30 cellular contexts compared by ENCODE assay signal in the genomic region with DNA sequence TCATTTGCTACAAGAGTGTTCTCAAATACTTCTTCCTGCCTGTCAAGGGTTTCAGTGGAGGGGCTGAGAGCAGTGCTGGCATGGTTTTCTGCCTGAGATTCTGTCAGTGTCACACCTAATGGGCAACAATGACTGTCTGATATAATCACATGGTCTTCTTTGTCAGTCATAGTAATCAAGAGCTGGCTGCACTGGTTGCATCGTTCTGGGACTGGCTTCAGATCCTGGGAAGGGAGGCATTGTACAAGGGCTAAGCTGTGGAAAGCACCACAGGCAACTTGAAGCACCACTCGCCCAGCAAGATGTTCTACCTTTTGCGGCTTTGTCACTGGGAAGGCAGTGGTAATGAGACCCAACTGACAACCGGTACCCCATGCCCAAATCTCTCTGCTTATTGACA. TPM values are rescaled to one million over a fixed set of nuclear protein-coding genes. Genes with fewer than 3 reads are reported as not detected.
"Had no signal": no experiment of that assay in that cellular context is flagged by ENCODE, and none has a peak within 500 bp of the region (broad histone marks: within the 10 kb centered on the region; RNA-seq: fewer than 3 reads in every experiment).

No MANE protein-coding gene starts in this region.

- H3K36me3 Mint-ChIP-seq: activated naive CD8-positive, alpha-beta T cell treated with anti-CD3 and anti-CD28 coated beads for 36 hours had no signal

- H3K27me3 ChIP-seq: adrenal gland, body of pancreas, cardiac muscle cell, foreskin keratinocyte, pancreas, suprapubic skin, tibial artery had no signal

- H3K27ac ChIP-seq: adrenal gland, body of pancreas, cardiac muscle cell, foreskin keratinocyte, pancreas, psoas muscle, suprapubic skin, tibial artery had no signal

- DNase-seq: activated CD4-positive, alpha-beta T cell treated with anti-CD3 and anti-CD28 coated beads for 36 hours; activated CD4-positive, alpha-beta T cell treated with anti-CD3 and anti-CD28 coated beads, Interleukin-2, amount 50 U/mL, for 48 hours; activated CD4-positive, CD25-positive, alpha-beta regulatory T cell; activated CD8-positive, alpha-beta memory T cell treated with anti-CD3 and anti-CD28 coated beads, Interleukin-2, amount 50 U/mL, for 4 hours; activated effector memory CD4-positive, alpha-beta T cell treated with anti-CD3 and anti-CD28 coated beads, Interleukin-2, amount 50 U/mL, for 16 hours; activated naive CD4-positive, alpha-beta T cell treated with anti-CD3 and anti-CD28 coated beads for 36 hours; activated naive CD8-positive, alpha-beta T cell treated with anti-CD3 and anti-CD28 coated beads for 36 hours; activated T-cell treated with anti-CD3 and anti-CD28 coated beads, Interleukin-2, amount 50 U/mL, for 1 hour; adrenal gland; aorta; body of pancreas; foreskin keratinocyte; kidney glomerular epithelial cell; naive B cell; pancreas; psoas muscle; stimulated activated CD4-positive, alpha-beta T cell treated with anti-CD3 and anti-CD28 coated beads, Interleukin-15, amount 100 ng/mL, for 24 hours; stimulated activated CD4-positive, alpha-beta T cell treated with anti-CD3 and anti-CD28 coated beads, Interleukin-2, amount 100 ng/mL, for 24 hours; stimulated activated naive B cell treated with anti-CD40 and anti-IgM and Interleukin-4, amounts not matched to agents 10 μg/mL and 1 μg/mL and 100 μg/mL, for 72 hours; T-cell; tibial artery had no signal

- H3K27ac Mint-ChIP-seq: activated CD4-positive, alpha-beta T cell treated with anti-CD3 and anti-CD28 coated beads for 36 hours; activated naive CD4-positive, alpha-beta T cell treated with anti-CD3 and anti-CD28 coated beads for 36 hours; activated naive CD8-positive, alpha-beta T cell treated with anti-CD3 and anti-CD28 coated beads for 36 hours; activated T-helper 1 cell treated with anti-CD3 and anti-CD28 coated beads, Interleukin-12 subunit alpha, Interleukin-12 subunit beta, Interleukin-2, Interleukin-4 antibody, amounts not matched to agents 30 ng/mL and 10 ng/mL and 1 ng/mL, durations not matched to agents 14 hours and 24 hours and 36 hours; mesothelial cell of epicardium; stimulated activated naive B cell treated with anti-CD40 and anti-IgM and Interleukin-4, amounts not matched to agents 10 μg/mL and 1 μg/mL and 100 μg/mL, for 72 hours; T-cell; T-helper 2 cell treated with Interferon-gamma antibody and Interleukin-4, amounts not matched to agents 5 μg/mL and 100 μg/mL, for 36 hours had no signal

- H3K4me3 ChIP-seq: adrenal gland, body of pancreas, cardiac muscle cell, pancreas, psoas muscle, suprapubic skin, tibial artery had no signal

- H3K4me3 Mint-ChIP-seq: activated CD4-positive, alpha-beta T cell treated with anti-CD3 and anti-CD28 coated beads for 36 hours; activated naive CD4-positive, alpha-beta T cell treated with anti-CD3 and anti-CD28 coated beads for 36 hours; activated naive CD8-positive, alpha-beta T cell treated with anti-CD3 and anti-CD28 coated beads for 36 hours; activated T-helper 1 cell treated with anti-CD3 and anti-CD28 coated beads, Interleukin-12 subunit alpha, Interleukin-12 subunit beta, Interleukin-2, Interleukin-4 antibody, amounts not matched to agents 30 ng/mL and 10 ng/mL and 1 ng/mL, durations not matched to agents 14 hours and 24 hours and 36 hours; mesothelial cell of epicardium; naive B cell; stimulated activated naive B cell treated with anti-CD40 and anti-IgM and Interleukin-4, amounts not matched to agents 10 μg/mL and 1 μg/mL and 100 μg/mL, for 72 hours; T-cell; T-helper 2 cell treated with Interferon-gamma antibody and Interleukin-4, amounts not matched to agents 5 μg/mL and 100 μg/mL, for 36 hours had no signal

- ATAC-seq: activated CD4-positive, alpha-beta T cell treated with anti-CD3 and anti-CD28 coated beads for 36 hours; body of pancreas; esophagus mucosa; foreskin keratinocyte; left lobe of liver; pancreas; psoas muscle; stimulated activated naive B cell treated with anti-CD40 and anti-IgM and Interleukin-4, amounts not matched to agents 10 μg/mL and 1 μg/mL and 100 μg/mL, for 72 hours; T-cell had no signal

- H3K4me1 ChIP-seq: adrenal gland, foreskin keratinocyte, psoas muscle, suprapubic skin, tibial artery had no signal

- H3K4me1 Mint-ChIP-seq: activated CD4-positive, alpha-beta T cell treated with anti-CD3 and anti-CD28 coated beads for 36 hours; activated naive CD8-positive, alpha-beta T cell treated with anti-CD3 and anti-CD28 coated beads for 36 hours; naive B cell; stimulated activated naive B cell treated with anti-CD40 and anti-IgM and Interleukin-4, amounts not matched to agents 10 μg/mL and 1 μg/mL and 100 μg/mL, for 72 hours; T-cell had no signal

- H3K9me3 ChIP-seq: adrenal gland, body of pancreas, pancreas, psoas muscle, suprapubic skin, tibial artery had no signal

- H3K9me3 Mint-ChIP-seq: activated naive CD4-positive, alpha-beta T cell treated with anti-CD3 and anti-CD28 coated beads for 36 hours; activated naive CD8-positive, alpha-beta T cell treated with anti-CD3 and anti-CD28 coated beads for 36 hours; activated T-helper 1 cell treated with anti-CD3 and anti-CD28 coated beads, Interleukin-12 subunit alpha, Interleukin-12 subunit beta, Interleukin-2, Interleukin-4 antibody, amounts not matched to agents 30 ng/mL and 10 ng/mL and 1 ng/mL, durations not matched to agents 14 hours and 24 hours and 36 hours; mesothelial cell of epicardium; naive B cell; stimulated activated naive B cell treated with anti-CD40 and anti-IgM and Interleukin-4, amounts not matched to agents 10 μg/mL and 1 μg/mL and 100 μg/mL, for 72 hours; T-cell; T-helper 2 cell treated with Interferon-gamma antibody and Interleukin-4, amounts not matched to agents 5 μg/mL and 100 μg/mL, for 36 hours had no signal

- H3K27me3 Mint-ChIP-seq: activated CD4-positive, alpha-beta T cell treated with anti-CD3 and anti-CD28 coated beads for 36 hours; activated naive CD8-positive, alpha-beta T cell treated with anti-CD3 and anti-CD28 coated beads for 36 hours; naive B cell; stimulated activated naive B cell treated with anti-CD40 and anti-IgM and Interleukin-4, amounts not matched to agents 10 μg/mL and 1 μg/mL and 100 μg/mL, for 72 hours; T-cell had no signal

RNA-seq across cellular contexts. Expression of gene CDK15, which starts 45.2 kb away (rescaled TPM):
- total RNA-seq: activated CD4-positive, alpha-beta T cell treated with anti-CD3 and anti-CD28 coated beads for 36 hours; activated CD8-positive, alpha-beta memory T cell treated with anti-CD3 and anti-CD28 coated beads for 36 hours; activated naive CD4-positive, alpha-beta T cell treated with anti-CD3 and anti-CD28 coated beads for 36 hours; activated naive CD8-positive, alpha-beta T cell treated with anti-CD3 and anti-CD28 coated beads for 36 hours; activated T-helper 1 cell treated with anti-CD3 and anti-CD28 coated beads, Interleukin-12 subunit alpha, Interleukin-12 subunit beta, Interleukin-2, Interleukin-4 antibody, amounts not matched to agents 30 ng/mL and 10 ng/mL and 1 ng/mL, durations not matched to agents 14 hours and 24 hours and 36 hours; cardiac muscle cell; lung microvascular endothelial cell; T-cell had no signal
- polyA plus RNA-seq: cardiac muscle cell had no signal
